Comparison of ENCODE assay signal across 8 cellular contexts in the genomic region with DNA sequence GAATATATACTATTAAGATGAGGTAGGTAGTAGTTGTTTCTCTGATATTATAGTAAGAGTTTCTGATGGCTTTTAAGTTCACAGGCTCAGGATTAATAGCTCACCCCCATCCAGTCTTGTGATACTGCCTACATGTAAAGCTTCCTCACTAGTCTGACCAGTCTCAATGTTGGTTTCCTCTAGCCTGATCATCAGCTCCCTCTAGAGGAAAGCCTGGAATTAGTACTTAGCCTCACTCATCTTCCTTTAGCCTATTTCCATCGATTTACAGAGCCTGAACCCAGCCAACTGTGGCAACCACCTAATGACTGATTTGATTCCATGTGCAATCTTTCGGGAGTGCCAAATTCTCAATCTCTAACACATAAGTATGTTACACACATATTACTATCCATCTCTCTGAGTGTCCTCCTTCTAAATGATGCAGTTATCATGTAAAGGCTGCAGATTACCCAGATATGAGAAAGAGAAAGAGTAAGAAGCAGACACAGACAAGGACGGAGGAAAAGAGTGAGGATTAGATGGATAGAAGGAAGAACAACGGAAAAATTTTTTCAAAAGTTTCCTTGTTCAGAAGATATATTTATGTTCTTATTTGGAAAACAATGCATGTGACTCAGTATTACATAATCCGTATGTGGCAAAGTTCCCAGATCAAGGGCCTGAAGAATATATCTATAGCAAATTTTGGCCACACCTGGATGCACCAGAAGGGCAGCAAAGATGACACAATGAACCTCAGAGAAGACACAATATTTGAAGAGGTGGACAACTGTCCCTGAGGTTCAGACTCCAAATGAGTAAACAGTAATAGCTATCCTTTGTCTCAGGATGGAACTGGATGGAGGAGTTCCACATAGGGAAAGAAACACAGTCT.
DNase-seq lines count a peak whose midpoint lies in the region; ATAC-seq and TF ChIP-seq lines count a peak whose summit lies in the region.

No MANE protein-coding gene starts in this region.

- BruUV-seq in Calu3 (replicated peaks; lab: Mats Ljungman, UMichigan) = no TSS peak

- intact Hi-C loops in Calu3 (cut with micrococcal nuclease; ENCODE audit: unreplicated experiment) = loop anchor here (1.0 to 10.0 kb wide), 3 partner anchors 202 to 678 kb away; no protein-coding TSS in a partner anchor

- H3K27me3 Mint-ChIP-seq in Calu3 (ENCODE audit: unreplicated experiment) (no peaks in the 10 kb centered on the region), progenitor cell of endocrine pancreas (no peaks in the 10 kb centered on the region)

- H3K36me3 Mint-ChIP-seq in Calu3 (ENCODE audit: insufficient read depth, unreplicated experiment) (no peaks in the 10 kb centered on the region), progenitor cell of endocrine pancreas (ENCODE audit: insufficient read depth) (no peaks in the 10 kb centered on the region)

- H3K4me3 Mint-ChIP-seq in Calu3 (ENCODE audit: low read depth, unreplicated experiment) (no peak overlapping the region), progenitor cell of endocrine pancreas (ENCODE audit: low read depth) (no peak overlapping the region)

- CTCF ChIA-PET in Calu3 (lab: Charles Lee) = no interaction called here

- H3K9me3 Mint-ChIP-seq in Calu3 (ENCODE audit: low read depth, unreplicated experiment) (no peaks in the 10 kb centered on the region), progenitor cell of endocrine pancreas (ENCODE audit: low read depth) (no peaks in the 10 kb centered on the region)

- peak; percentile 53 for ATAC-seq in HG02981 (IDR thresholded peaks at IDR 0.05; ENCODE audit: unreplicated experiment)

- no peak overlapping the region for H3K4me3 ChIP-seq in epithelial cell of esophagus (ENCODE audit: low read length)

- H3K4me1 Mint-ChIP-seq in Calu3 (ENCODE audit: low read depth, unreplicated experiment) (no peaks in the 10 kb centered on the region), progenitor cell of endocrine pancreas (ENCODE audit: low read depth) (no peaks in the 10 kb centered on the region)

- DNase-seq in Calu3 = peak; percentile 10
- DNase-seq in NCI-H82 (lab: John Stamatoyannopoulos, UW) = peak; percentile 85
- DNase-seq in epithelial cell of esophagus (ENCODE audit: low read depth) = peak; percentile 80
- DNase-seq in progenitor cell of endocrine pancreas (ENCODE audit: low spot score, unreplicated experiment) = peak; percentile 11
- DNase-seq in stimulated activated naive CD4-positive, alpha-beta T cell treated with Interleukin-2 at 50 U/mL for 16 hours (lab: John Stamatoyannopoulos, UW) = no peak
- DNase-seq in activated CD8-positive, alpha-beta memory T cell treated with anti-CD3 and anti-CD28 coated beads, Interleukin-2, amount 50 U/mL, for 48 hours = no peak
- no peak for DNase-seq in activated CD4-positive, CD25-positive, alpha-beta regulatory T cell treated with anti-CD3 and anti-CD28 coated beads, Interleukin-2, amount 50 U/mL, for 72 hours

- TF ChIP-seq CTCF in Calu3 (IDR thresholded peaks at IDR 0.05; ENCODE audit: unreplicated experiment) (no peak), epithelial cell of esophagus (IDR thresholded peaks at IDR 0.05; ENCODE audit: insufficient read depth, low read depth, low read length, missing control alignments) (peak; percentile 85), progenitor cell of endocrine pancreas (IDR thresholded peaks at IDR 0.05; ENCODE audit: unreplicated experiment) (peak; percentile 76)

- H3K27ac Mint-ChIP-seq in Calu3 (ENCODE audit: unreplicated experiment) = no peak overlapping the region
- H3K27ac Mint-ChIP-seq in progenitor cell of endocrine pancreas = no peak overlapping the region

Comparison
In these comparisons a context has a peak if more than half of its experiments do, and no peak if none do; other contexts are left out.
1. DNase-seq: peak in Calu3 (single experiment), NCI-H82 (single experiment), epithelial cell of esophagus (single experiment) and progenitor cell of endocrine pancreas (single experiment); none in stimulated activated naive CD4-positive, alpha-beta T cell treated with Interleukin-2 at 50 U/mL for 16 hours (single experiment), activated CD8-positive, alpha-beta memory T cell treated with anti-CD3 and anti-CD28 coated beads, Interleukin-2, amount 50 U/mL, for 48 hours (single experiment) and activated CD4-positive, CD25-positive, alpha-beta regulatory T cell treated with anti-CD3 and anti-CD28 coated beads, Interleukin-2, amount 50 U/mL, for 72 hours (single experiment).